ENCODE assay signal across 12 cellular contexts in genomic region chrX:135688137-135688536, GRCh38.
DNase-seq lines count a peak whose midpoint lies in the region; ATAC-seq, FAIRE-seq and TF ChIP-seq lines count a peak whose summit lies in the region.
"Had no signal": no experiment of that assay in that cellular context is flagged by ENCODE, and none has a peak within 500 bp of the region (broad histone marks: within the 10 kb centered on the region; RNA-seq: fewer than 3 reads in every experiment).

No MANE protein-coding gene starts in this region.

- H3K27ac ChIP-seq in 22Rv1 = no peak overlapping the region

- FAIRE-seq in HTR-8/SVneo (lab: Jason Lieb, UNC) = no peak

- peak; percentile 80 for TF ChIP-seq CTCF in 22Rv1 (IDR thresholded peaks at IDR 0.05)
- TF ChIP-seq CTCF in LNCAP (IDR thresholded peaks at IDR 0.05) = peak; percentile 27
- TF ChIP-seq CTCF in cardiac fibroblast (IDR thresholded peaks at IDR 0.05; ENCODE audit: low read depth, low read length) = peak; percentile 10

- DNase-seq in D341Med (ENCODE audit: low spot score) (peak; percentile 17), cardiac fibroblast (ENCODE audit: low read depth in 2 of 2) (no peak), HK-2 (ENCODE audit: unreplicated experiment) (no peak), HTR-8/SVneo (ENCODE audit: insufficient read length, low spot score) (no peak), SHP77 (lab: John Stamatoyannopoulos, UW) (no peak)
- DNase-seq: cerebellar nuclear complex, H7, NCI-H1105, occipital lobe had no signal

- no peak for ATAC-seq in HG02884 (IDR thresholded peaks at IDR 0.05; ENCODE audit: unreplicated experiment)

- H3K4me3 ChIP-seq in cardiac fibroblast (replicated peaks in 1 of 2; ENCODE audit: low read depth in 2 of 2, low read length in 2 of 2) = no peak overlapping the region

Comparison
In these comparisons a context has a peak if more than half of its experiments do, and no peak if none do; other contexts are left out.
1. CTCF ChIP-seq: peak in every context shown above with its lines; median percentile 80 in 22Rv1; 27 in LNCAP; 10 in cardiac fibroblast.